Comparison of ENCODE assay signal across 1 cellular context in genomic region chr1:82775402-82776000, GRCh38.
TF ChIP-seq lines count a peak whose summit lies in the region.

No MANE protein-coding gene starts in this region.

TF ChIP-seq in GM23338, 12 proteins besides CTCF, POLR2A, EP300 and RAD21 (continued from another document):
- no peak for TF ChIP-seq ZNF462 (CRISPR knock-in tag; IDR thresholded peaks at IDR 0.05)
- TF ChIP-seq CREB1 (CRISPR knock-in tag; IDR thresholded peaks at IDR 0.05; ENCODE audit: low read depth): no peak
- TF ChIP-seq POLR2AphosphoS5 (IDR thresholded peaks at IDR 0.05; ENCODE audit: low read depth): no peak
